30 cellular contexts compared by ENCODE assay signal in genomic region chr6:68128211-68128610, GRCh38.
"Had no signal": no experiment of that assay in that cellular context is flagged by ENCODE, and none has a peak within 500 bp of the region (broad histone marks: within the 10 kb centered on the region; RNA-seq: fewer than 3 reads in every experiment).

No MANE protein-coding gene starts in this region.

- H3K4me2 ChIP-seq: hepatocyte, neural progenitor cell, smooth muscle cell had no signal

- ATAC-seq: foreskin keratinocyte; gastroesophageal sphincter; heart left ventricle; left lobe of liver; mucosa of descending colon; naive thymus-derived CD4-positive, alpha-beta T cell; sciatic nerve; stimulated activated naive CD8-positive, alpha-beta T cell treated with anti-CD3 and anti-CD28 coated beads, Interleukin-15, amount 100 ng/mL, for 72 hours; upper lobe of right lung had no signal

- H3K36me3 ChIP-seq: esophagus muscularis mucosa, gastroesophageal sphincter, heart left ventricle, neural progenitor cell, suprapubic skin, transverse colon, upper lobe of right lung, uterus had no signal

- H3K27me3 Mint-ChIP-seq: naive thymus-derived CD4-positive, alpha-beta T cell; progenitor cell of endocrine pancreas; stimulated activated naive CD8-positive, alpha-beta T cell treated with anti-CD3 and anti-CD28 coated beads, Interleukin-15, amount 100 ng/mL, for 72 hours had no signal

- H3K36me3 Mint-ChIP-seq: mesothelial cell of epicardium; naive thymus-derived CD4-positive, alpha-beta T cell; neural progenitor cell had no signal

- H3K27me3 ChIP-seq: esophagus muscularis mucosa, foreskin keratinocyte, gastroesophageal sphincter, heart left ventricle, hepatocyte, neural progenitor cell, suprapubic skin, transverse colon, upper lobe of right lung, uterus had no signal

- H3K9me3 ChIP-seq: esophagus muscularis mucosa, gastroesophageal sphincter, transverse colon, upper lobe of right lung, uterus had no signal

- H3K4me3 Mint-ChIP-seq: mesothelial cell of epicardium; naive thymus-derived CD4-positive, alpha-beta T cell; nephron; neural progenitor cell; stimulated activated naive CD8-positive, alpha-beta T cell treated with anti-CD3 and anti-CD28 coated beads, Interleukin-15, amount 100 ng/mL, for 72 hours had no signal

- H3K4me3 ChIP-seq: esophagus muscularis mucosa, gastroesophageal sphincter, heart left ventricle, hepatocyte, lung, mucosa of descending colon, neural progenitor cell, smooth muscle cell, suprapubic skin, transverse colon, upper lobe of right lung, uterus had no signal

- DNase-seq: dermis blood vessel endothelial cell; effector memory CD4-positive, alpha-beta T cell; foreskin keratinocyte; heart left ventricle; kidney; mesenchymal stem cell; mucosa of descending colon; naive thymus-derived CD4-positive, alpha-beta T cell; stimulated activated CD4-positive, alpha-beta T cell treated with anti-CD3 and anti-CD28 coated beads, Interleukin-12 subunit alpha, Interleukin-12 subunit beta, amount 100 ng/mL, for 4 hours; stimulated activated CD4-positive, alpha-beta T cell treated with anti-CD3 and anti-CD28 coated beads, Interleukin-1b, Interleukin-23, amount 100 ng/mL, for 48 hours; stimulated activated CD4-positive, alpha-beta T cell treated with anti-CD3 and anti-CD28 coated beads, Interleukin-4, amount 100 ng/mL, for 1 hour; stimulated activated CD8-positive, alpha-beta memory T cell treated with anti-CD3 and anti-CD28 coated beads, Interleukin-4, amount 100 ng/mL, for 48 hours; stimulated activated naive CD4-positive, alpha-beta T cell; stimulated activated naive CD8-positive, alpha-beta T cell treated with anti-CD3 and anti-CD28 coated beads, Interleukin-15, amount 100 ng/mL, for 72 hours; transverse colon; upper lobe of right lung; uterus had no signal

- H3K4me1 Mint-ChIP-seq: mesothelial cell of epicardium; nephron; neural progenitor cell; stimulated activated naive CD8-positive, alpha-beta T cell treated with anti-CD3 and anti-CD28 coated beads, Interleukin-15, amount 100 ng/mL, for 72 hours had no signal

- H3K27ac Mint-ChIP-seq: mesothelial cell of epicardium; nephron; neural progenitor cell; progenitor cell of endocrine pancreas; stimulated activated naive CD8-positive, alpha-beta T cell treated with anti-CD3 and anti-CD28 coated beads, Interleukin-15, amount 100 ng/mL, for 72 hours had no signal

- H3K4me1 ChIP-seq: esophagus muscularis mucosa, foreskin keratinocyte, gastroesophageal sphincter, heart left ventricle, neural progenitor cell, parathyroid adenoma, suprapubic skin, transverse colon, upper lobe of right lung, uterus had no signal

- H2AFZ ChIP-seq: hepatocyte, neural progenitor cell, parathyroid adenoma had no signal

- H3K27ac ChIP-seq: esophagus muscularis mucosa, foreskin keratinocyte, gastroesophageal sphincter, heart left ventricle, hepatocyte, neural progenitor cell, parathyroid adenoma, suprapubic skin, transverse colon, upper lobe of right lung, uterus had no signal

- H3K9me3 Mint-ChIP-seq: nephron, neural progenitor cell had no signal

- H3K79me2 ChIP-seq: hepatocyte, parathyroid adenoma had no signal

- H3K9ac ChIP-seq: neural progenitor cell, parathyroid adenoma had no signal
